In genomic region chr4:186952709-186953108, GRCh38 we compare ENCODE assay signal across 28 cellular contexts.
"Had no signal": no experiment of that assay in that cellular context is flagged by ENCODE, and none has a peak within 500 bp of the region (broad histone marks: within the 10 kb centered on the region; RNA-seq: fewer than 3 reads in every experiment).

No MANE protein-coding gene starts in this region.

- H3K27me3 Mint-ChIP-seq: dendritic cell treated with granulocyte-macrophage colony-stimulating factor and Interleukin-4, amounts not matched to agents 40 ng/mL and 50 ng/mL, for 4 days; effector memory CD8-positive, alpha-beta T cell had no signal

- H3K9me3 ChIP-seq: colonic mucosa, esophagus muscularis mucosa, esophagus squamous epithelium, gastrocnemius medialis, gastroesophageal sphincter had no signal

- FAIRE-seq: colon, endometrium, endothelial cell of umbilical vein, frontal cortex had no signal

- DNase-seq: colonic mucosa; cortex of kidney; dermis blood vessel endothelial cell; dorsolateral prefrontal cortex; effector CD4-positive, alpha-beta T cell; effector CD8-positive, alpha-beta T cell; effector memory CD4-positive, alpha-beta T cell; effector memory CD8-positive, alpha-beta T cell; endodermal cell; erythroblast; esophagus squamous epithelium; foreskin fibroblast; foreskin keratinocyte; foreskin melanocyte; gastrocnemius medialis; glutamatergic neuron; head of caudate nucleus; heart left ventricle had no signal

- H3K4me1 ChIP-seq: colonic mucosa, esophagus muscularis mucosa, esophagus squamous epithelium, gastrocnemius medialis, gastroesophageal sphincter had no signal

- H3K4me3 ChIP-seq: colonic mucosa, coronary artery, dorsolateral prefrontal cortex, esophagus muscularis mucosa, esophagus squamous epithelium, gastrocnemius medialis, gastroesophageal sphincter, heart left ventricle had no signal

- H3K27ac Mint-ChIP-seq: dendritic cell treated with granulocyte-macrophage colony-stimulating factor and Interleukin-4, amounts not matched to agents 40 ng/mL and 50 ng/mL, for 4 days; effector memory CD8-positive, alpha-beta T cell; endodermal cell had no signal

- ATAC-seq: effector memory CD8-positive, alpha-beta T cell; esophagus mucosa; foreskin keratinocyte; gastrocnemius medialis; gastroesophageal sphincter; heart left ventricle had no signal

- H3K36me3 ChIP-seq: colonic mucosa, esophagus muscularis mucosa, esophagus squamous epithelium, gastrocnemius medialis, gastroesophageal sphincter, heart left ventricle had no signal

- H3K9me3 Mint-ChIP-seq: endodermal cell had no signal

- H3K4me3 Mint-ChIP-seq: dendritic cell treated with granulocyte-macrophage colony-stimulating factor and Interleukin-4, amounts not matched to agents 40 ng/mL and 50 ng/mL, for 4 days; effector memory CD8-positive, alpha-beta T cell; endodermal cell had no signal

- H3K27ac ChIP-seq: colonic mucosa, coronary artery, dorsolateral prefrontal cortex, epithelial cell of prostate, esophagus muscularis mucosa, esophagus squamous epithelium, foreskin keratinocyte, gastrocnemius medialis, gastroesophageal sphincter had no signal

- H3K27me3 ChIP-seq: colonic mucosa, esophagus squamous epithelium, gastrocnemius medialis, gastroesophageal sphincter, heart left ventricle had no signal
